Comparison of ENCODE assay signal across 9 cellular contexts in the genomic region with DNA sequence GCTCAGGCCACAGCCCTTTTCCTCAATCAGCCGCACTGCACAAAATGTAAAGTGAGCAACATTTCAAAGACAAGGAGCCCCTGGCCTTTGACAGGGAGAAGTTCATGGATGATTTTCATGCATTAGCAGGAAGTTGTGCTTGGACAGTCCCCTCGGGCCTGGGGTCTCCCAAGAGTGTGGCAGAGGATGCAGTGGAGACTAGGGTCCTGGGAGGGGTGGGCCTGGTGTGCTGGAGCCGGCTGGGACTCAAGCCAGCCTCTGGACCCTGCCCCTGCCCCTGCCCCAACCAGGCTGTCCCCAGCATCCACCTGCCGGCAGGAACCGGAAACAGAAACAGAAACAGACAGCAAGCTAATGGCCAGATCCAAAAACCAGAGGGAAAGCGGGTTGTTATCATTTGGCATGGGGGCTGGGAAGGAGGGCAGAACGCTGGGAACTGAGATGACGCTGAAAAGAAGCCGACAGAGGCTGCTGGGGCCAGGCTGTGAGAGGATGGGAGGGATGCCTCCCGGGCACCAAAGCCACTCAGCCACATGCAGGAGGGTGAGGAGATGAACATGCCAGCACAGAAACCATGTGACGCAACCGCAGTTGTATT. TPM values are rescaled to one million over a fixed set of nuclear protein-coding genes. Genes with fewer than 3 reads are reported as not detected.
A peak's percentile ranks its signal among the peaks of the same experiment; 100 is the strongest.
DNase-seq lines count a peak whose midpoint lies in the region; ATAC-seq, FAIRE-seq and TF ChIP-seq lines count a peak whose summit lies in the region.
"Had no signal": no experiment of that assay in that cellular context is flagged by ENCODE, and none has a peak within 500 bp of the region (broad histone marks: within the 10 kb centered on the region; RNA-seq: fewer than 3 reads in every experiment).

No MANE protein-coding gene starts in this region.

- POLR2A ChIA-PET in RWPE1 (lab: Yijun Ruan, JAX; ENCODE audit: low non-redundant PET) = no interaction called here

- no peaks in the 10 kb centered on the region for H3K36me3 Mint-ChIP-seq in T-helper 17 cell (ENCODE audit: low read depth)

- TF ChIP-seq POLR2A in sigmoid colon (IDR thresholded peaks at IDR 0.05) = no peak

- H3K9me3 ChIP-seq in sigmoid colon (no peaks in the 10 kb centered on the region), T-helper 17 cell (ENCODE audit: control insufficient read depth, low read length, poor library complexity, severe bottlenecking) (no peaks in the 10 kb centered on the region), kidney (ENCODE audit: control insufficient read depth in 1 of 2, low read length in 2 of 2) (no peaks in the 10 kb centered on the region)

- H3K4me3 Mint-ChIP-seq in T-helper 17 cell = no peak overlapping the region

- intact Hi-C loops in sigmoid colon (cut with DNase I) = loop anchor here (2.0 kb wide), 1 partner anchor 23 kb away; no protein-coding TSS in a partner anchor
- intact Hi-C loops in kidney (cut with DNase I) = no loop called here

- H3K4me1 Mint-ChIP-seq in T-helper 17 cell = peaks cover 14% of the 10 kb centered on the region

- no peak for TF ChIP-seq CTCF in RWPE1 (conservative IDR thresholded peaks at IDR 0.05; ENCODE audit: low read depth)
- TF ChIP-seq CTCF in sigmoid colon (IDR thresholded peaks at IDR 0.05) = no peak
- TF ChIP-seq CTCF in kidney (IDR thresholded peaks at IDR 0.05; ENCODE audit: borderline replicate concordance, extremely low read depth, insufficient read depth) = no peak

- H3K4me3 ChIP-seq in sigmoid colon (no peak overlapping the region), kidney (ENCODE audit: low read length in 2 of 2) (no peak overlapping the region)

- H3K4me1 ChIP-seq in sigmoid colon (peaks cover 0 to 44% (median 34%) of the 10 kb centered on the region in 4 donors), kidney (ENCODE audit: control insufficient read depth in 1 of 2, insufficient read depth in 1 of 2, low read depth in 1 of 2, low read length in 2 of 2) (peaks cover 27 to 51% of the 10 kb centered on the region in 2 donors)

- CTCF ChIA-PET in RWPE1 (lab: Yijun Ruan, JAX) = interaction anchor here (0.7 to 1.8 kb wide), 3 partner anchors 39 to 365 kb away, joined by 3 to 6 read pairs (median 3); no protein-coding TSS in a partner anchor

- H3K27me3 Mint-ChIP-seq in T-helper 17 cell = peaks cover 39% of the 10 kb centered on the region

- 21 to 70% methylated on average over 12 of the region's 12 CpGs for WGBS in sigmoid colon, 2 donors

- no peak for FAIRE-seq in kidney (lab: Jason Lieb, UNC)

- peak overlapping the region; percentile 95 for H3K27ac ChIP-seq in RWPE1
- H3K27ac ChIP-seq in sigmoid colon = peak overlapping the region in 3 of 4 donors; percentile 75 to 93 (median 83)
- no peak overlapping the region for H3K27ac ChIP-seq in kidney (ENCODE audit: low read depth in 2 of 2, low read length in 2 of 2)

- DNase-seq in EH (ENCODE audit: low read depth) = peak; percentile 71
- DNase-seq in RWPE1 (ENCODE audit: low spot score) = peak; percentile 82
- DNase-seq in foreskin melanocyte = peak; percentile 52
- DNase-seq in sigmoid colon = no peak
- no peak for DNase-seq in T-helper 17 cell
- no peak for DNase-seq in mucosa of gallbladder (ENCODE audit: low spot score)
- no peak for DNase-seq in HCEC 1CT
- DNase-seq in kidney = no peak
- DNase-seq: activated T-cell treated with anti-CD3 and anti-CD28 coated beads, Interleukin-2, amount 50 U/mL, for 72 hours had no signal

- no peaks in the 10 kb centered on the region for H3K27me3 ChIP-seq in sigmoid colon

- H3K27ac Mint-ChIP-seq in T-helper 17 cell = no peak overlapping the region
- H3K27ac Mint-ChIP-seq: activated T-cell treated with anti-CD3 and anti-CD28 coated beads, Interleukin-2, amount 50 U/mL, for 72 hours had no signal

- no peak for ATAC-seq in T-helper 17 cell
- ATAC-seq: activated T-cell treated with anti-CD3 and anti-CD28 coated beads, Interleukin-2, amount 50 U/mL, for 72 hours had no signal

- H3K9ac ChIP-seq in kidney (ENCODE audit: low read length in 2 of 2) = no peak overlapping the region

- no peak for TF ChIP-seq EP300 in sigmoid colon (IDR thresholded peaks at IDR 0.05)

- H3K36me3 ChIP-seq in sigmoid colon (no peaks in the 10 kb centered on the region), kidney (ENCODE audit: control insufficient read depth in 1 of 2, insufficient read depth in 2 of 2, low read length in 2 of 2) (peaks cover 6 to 14% of the 10 kb centered on the region in 2 donors)

RNA-seq across cellular contexts. Expression of gene GAS6, which starts 2.3 kb away (rescaled TPM):
- total RNA-seq in sigmoid colon (100 to 1,000 TPM in 1 of 4 donors, 10 to 100 TPM in 3; 34.4 to 105 (median 70.4) TPM), T-helper 17 cell (1 to 10 TPM; 2.2 to 3.8 TPM), mucosa of gallbladder (118 TPM), kidney (83.5 TPM)
- polyA plus RNA-seq in sigmoid colon (100 to 1,000 TPM in 1 of 3 donors, 10 to 100 TPM in 2; 27.0 to 101 (median 28.2) TPM), kidney (ENCODE audit: insufficient read depth, low read depth, low replicate concordance) (135 TPM)

Comparison
In these comparisons a context has a peak if more than half of its experiments do, and no peak if none do; other contexts are left out.
1. DNase-seq: peak in EH (single experiment), RWPE1 (single experiment) and foreskin melanocyte (single experiment); none in sigmoid colon (single experiment), T-helper 17 cell (0 of 3), mucosa of gallbladder (single experiment), HCEC 1CT (single experiment) and kidney (single experiment).
2. H3K27ac ChIP-seq: peak in RWPE1 (single experiment) and sigmoid colon (3 of 4); none in kidney (0 of 2).
3. RNA of gene GAS6, which starts 2.3 kb away (total RNA-seq): 118 TPM in mucosa of gallbladder (single experiment), 83.5 TPM in kidney (single experiment) and 34.4 to 105 TPM in sigmoid colon; 2.2 to 3.8 TPM in T-helper 17 cell; every median in the first group is over 4 times any median in the second.